ENCODE assay signal across 15 cellular contexts in genomic region chr3:195570912-195571311, GRCh38. TPM values are rescaled to one million over a fixed set of nuclear protein-coding genes. Genes with fewer than 3 reads are reported as not detected.
DNase-seq lines count a peak whose midpoint lies in the region; ATAC-seq and TF ChIP-seq lines count a peak whose summit lies in the region.
"Had no signal": no experiment of that assay in that cellular context is flagged by ENCODE, and none has a peak within 500 bp of the region (broad histone marks: within the 10 kb centered on the region; RNA-seq: fewer than 3 reads in every experiment).

No MANE protein-coding gene starts in this region.

- peak in 3 of 4 donors; percentile 23 to 55 (median 32) for ATAC-seq in heart left ventricle
- no peak for ATAC-seq in Right ventricle myocardium inferior
- peak; percentile 47 for ATAC-seq in left ventricle myocardium superior
- ATAC-seq: A549, HCT116 had no signal

- H3K9me3 ChIP-seq in heart left ventricle: peaks cover 0 to 5% (median 0%) of the 10 kb centered on the region in 12 donors
- H3K9me3 ChIP-seq in SK-N-MC (ENCODE audit: low read depth, low read length): no peaks in the 10 kb centered on the region
- H3K9me3 ChIP-seq: A549, BE2C had no signal

- peaks cover 0 to 5% (median 0%) of the 10 kb centered on the region in 9 donors for H3K27me3 ChIP-seq in heart left ventricle
- H3K27me3 ChIP-seq: BE2C had no signal

- no peaks in the 10 kb centered on the region for H3K27me3 Mint-ChIP-seq in neural crest cell (ENCODE audit: low read depth)
- H3K27me3 Mint-ChIP-seq: CD4-positive, alpha-beta memory T cell had no signal

- H3K4me1 ChIP-seq in heart left ventricle: peaks cover 0 to 23% (median 7%) of the 10 kb centered on the region in 12 donors

- peaks cover 11% of the 10 kb centered on the region for H3K4me1 Mint-ChIP-seq in neural crest cell

- H3K27ac ChIP-seq in heart left ventricle (peak overlapping the region in 5 of 12 donors; percentile 41 to 62 (median 46)), SK-N-MC (peak overlapping the region; percentile 47; the same call in 1 of the 2 replicates)
- H3K27ac ChIP-seq: A549, C4-2B, GM23248 had no signal

- H3K36me3 Mint-ChIP-seq in neural crest cell (ENCODE audit: low read depth): no peaks in the 10 kb centered on the region
- H3K36me3 Mint-ChIP-seq: CD4-positive, alpha-beta memory T cell had no signal

- no peak for DNase-seq in heart left ventricle
- DNase-seq in Right ventricle myocardium inferior (ENCODE audit: missing footprints): no peak
- DNase-seq in SK-N-MC (ENCODE audit: low read depth, low spot score): no peak
- no peak for DNase-seq in left ventricle myocardium superior
- no peak for DNase-seq in neural crest cell (ENCODE audit: low read depth, low spot score)
- no peak for DNase-seq in NCI-H748 treated with DMSO at 0.1 percent for 48 hours (lab: John Stamatoyannopoulos, UW)
- no peak for DNase-seq in lower leg skin (ENCODE audit: low spot score in 2 of 2)
- DNase-seq: BE2C; CD4-positive, alpha-beta memory T cell; DMS79; EL; GM23248 had no signal

- no peak overlapping the region for H3K4me3 ChIP-seq in heart left ventricle
- H3K4me3 ChIP-seq in SK-N-MC: no peak overlapping the region
- no peak overlapping the region for H3K4me3 ChIP-seq in lower leg skin (ENCODE audit: low read depth, poor library complexity, severe bottlenecking)
- H3K4me3 ChIP-seq: A549, GM23248 had no signal

- TF ChIP-seq CTCF in heart left ventricle (IDR thresholded peaks at IDR 0.05) (no peak), neural crest cell (conservative IDR thresholded peaks at IDR 0.05) (no peak), lower leg skin (IDR thresholded peaks at IDR 0.05) (no peak)

- TF ChIP-seq POLR2A in heart left ventricle (IDR thresholded peaks at IDR 0.05): no peak
- TF ChIP-seq POLR2A in lower leg skin (IDR thresholded peaks at IDR 0.05): no peak

- H3K36me3 ChIP-seq in heart left ventricle: peaks cover 0 to 46% (median 6%) of the 10 kb centered on the region in 9 donors
- no peaks in the 10 kb centered on the region for H3K36me3 ChIP-seq in SK-N-MC (ENCODE audit: insufficient read depth, low read length)
- H3K36me3 ChIP-seq: BE2C had no signal

- intact Hi-C loops in heart left ventricle (cut with DNase I): no loop called here
- intact Hi-C loops in Right ventricle myocardium inferior (cut with DNase I): no loop called here
- intact Hi-C loops in left ventricle myocardium superior (cut with micrococcal nuclease): no loop called here
- intact Hi-C loops in lower leg skin (cut with DNase I; ENCODE audit: low total_unique reads): no loop called here

- H3K9me3 Mint-ChIP-seq in neural crest cell: peaks cover 2% of the 10 kb centered on the region
- H3K9me3 Mint-ChIP-seq: CD4-positive, alpha-beta memory T cell had no signal

- WGBS in heart left ventricle, 4 donors: 48 to 63% (median 53%) methylated on average over 9 of the region's 9 CpGs
- WGBS in lower leg skin, 2 donors: 88 to 93% methylated on average over 9 of the region's 9 CpGs

- peak overlapping the region; percentile 14 for H3K27ac Mint-ChIP-seq in neural crest cell (ENCODE audit: unreplicated experiment)

- no peak overlapping the region for H3K4me3 Mint-ChIP-seq in neural crest cell
- H3K4me3 Mint-ChIP-seq: CD4-positive, alpha-beta memory T cell had no signal

- no peak overlapping the region for H3K9ac ChIP-seq in SK-N-MC (ENCODE audit: insufficient read length)
- H3K9ac ChIP-seq: GM23248 had no signal

RNA-seq across cellular contexts. Expression of gene APOD, which starts 12.8 kb away (rescaled TPM):
- total RNA-seq in heart left ventricle: 1,000 to 10,000 TPM in 1 of 9 donors, 100 to 1,000 TPM in 8; 109 to 1,096 (median 214) TPM
- 100 to 1,000 TPM; 101 to 263 TPM for polyA plus RNA-seq in heart left ventricle
- 327 TPM for total RNA-seq in Right ventricle myocardium inferior
- 603 TPM for total RNA-seq in left ventricle myocardium superior
- 1.1 and 1.7 TPM in 2 replicates for total RNA-seq in neural crest cell
- total RNA-seq in lower leg skin: 100 to 1,000 TPM; 201 to 766 (median 373) TPM
- total RNA-seq: CD4-positive, alpha-beta memory T cell had no signal
- polyA plus RNA-seq: CD4-positive, alpha-beta memory T cell had no signal

RNA-seq across cellular contexts. Expression of gene PPP1R2, which starts 27.8 kb away (rescaled TPM):
- total RNA-seq in heart left ventricle: 10 to 100 TPM; 35.1 to 63.6 (median 44.0) TPM
- polyA plus RNA-seq in heart left ventricle: 10 to 100 TPM; 16.8 to 42.6 TPM
- total RNA-seq in Right ventricle myocardium inferior: 30.9 TPM
- total RNA-seq in left ventricle myocardium superior: 33.7 TPM
- 29.6 and 31.5 TPM in 2 replicates for total RNA-seq in neural crest cell
- 10 to 100 TPM; 45.5 to 80.7 (median 71.6) TPM for total RNA-seq in lower leg skin

Comparison
In these comparisons a context has a peak if more than half of its experiments do, and no peak if none do; other contexts are left out.
1. RNA of gene APOD, which starts 12.8 kb away (total RNA-seq): 603 TPM in left ventricle myocardium superior (single experiment), 201 to 766 TPM in lower leg skin, 327 TPM in Right ventricle myocardium inferior (single experiment) and 109 to 1,096 TPM in heart left ventricle; 1.1 to 1.7 TPM in neural crest cell; every median in the first group is over 10 times any median in the second.